Comparison of ENCODE assay signal across 8 cellular contexts in the genomic region with DNA sequence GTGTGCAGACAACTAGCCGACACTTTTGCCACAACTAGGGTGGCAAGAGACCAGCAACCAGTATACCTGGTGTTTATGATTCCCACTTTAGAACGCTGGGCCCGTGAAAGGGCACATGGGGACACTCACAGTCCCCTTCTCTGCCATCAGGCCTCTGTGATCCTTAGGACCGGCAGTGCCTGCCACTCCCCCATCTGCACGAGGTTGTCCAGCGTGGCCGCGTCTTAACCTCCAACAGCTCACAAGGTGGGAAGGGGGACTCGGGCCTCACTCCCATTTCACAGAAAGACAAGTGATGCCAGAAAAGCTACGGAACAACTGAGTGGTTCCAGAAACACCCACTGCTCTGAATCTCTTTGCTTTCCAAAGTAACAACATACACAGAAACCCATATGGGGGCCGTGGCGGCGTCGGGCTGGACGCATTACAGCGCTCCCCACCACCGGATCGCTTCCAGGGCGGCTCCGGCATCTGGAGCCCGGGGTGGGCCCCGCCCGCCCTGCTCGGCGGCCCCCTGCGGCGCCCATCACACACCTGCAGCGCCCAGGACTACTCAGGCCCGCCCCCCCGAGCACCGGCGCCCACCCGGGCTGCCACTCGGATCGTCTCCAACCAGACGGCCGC. TPM values are rescaled to one million over a fixed set of nuclear protein-coding genes. Genes with fewer than 3 reads are reported as not detected.
DNase-seq lines count a peak whose midpoint lies in the region; ATAC-seq and TF ChIP-seq lines count a peak whose summit lies in the region.

No MANE protein-coding gene starts in this region.

- peaks cover 24% of the 10 kb centered on the region for H3K36me3 ChIP-seq in H7 (replicated peaks; ENCODE audit: control insufficient read depth, insufficient read depth, low read length)

- intact Hi-C loops in CD14-positive monocyte (cut with micrococcal nuclease), result no loop called here

- peak overlapping the region in 3 of 7 donors; percentile 56 to 78 (median 72) for H3K27ac Mint-ChIP-seq in CD14-positive monocyte

- H3K36me3 Mint-ChIP-seq in CD14-positive monocyte, result peaks cover 22 to 28% of the 10 kb centered on the region in 2 donors

- peak overlapping the region; percentile 58 for H3K27ac ChIP-seq in substantia nigra (ENCODE audit: low read depth, low read length, poor library complexity, severe bottlenecking)

- H3K4me3 ChIP-seq in H7 (ENCODE audit: insufficient read depth, low read depth, low read length) (peak overlapping the region; percentile 99), WI38 (ENCODE audit: low read depth, low read length) (peak overlapping the region; percentile 87), iPS-18c (ENCODE audit: insufficient read depth, low read depth, low read length) (peak overlapping the region; percentile 96)

- no peaks in the 10 kb centered on the region for H3K27me3 ChIP-seq in H7 (ENCODE audit: control insufficient read depth, insufficient read depth, low read length)

- no peak for ATAC-seq in esophagus mucosa

- H3K27me3 Mint-ChIP-seq in CD14-positive monocyte (ENCODE audit: low read depth in 3 of 3), result peaks cover 3 to 23% (median 13%) of the 10 kb centered on the region in 3 donors

- no peak for DNase-seq in CD14-positive monocyte (ENCODE audit: low spot score)
- no peak for DNase-seq in H7
- peak in 1 of 49 donors; percentile 28 for DNase-seq in substantia nigra (lab: John Stamatoyannopoulos, UW)
- DNase-seq in kidney glomerular epithelial cell (lab: John Stamatoyannopoulos, UW), result no peak
- DNase-seq in HUDEP-2 (lab: John Stamatoyannopoulos, UW; ENCODE audit: unreplicated experiment in 76 of 76), result no peak

- no peaks in the 10 kb centered on the region for H3K9me3 ChIP-seq in iPS-18c (ENCODE audit: control insufficient read depth, insufficient read depth, low read length)

- TF ChIP-seq CTCF in CD14-positive monocyte (IDR thresholded peaks at IDR 0.05) (no peak), WI38 (IDR thresholded peaks at IDR 0.05; ENCODE audit: low read depth, low read length) (no peak)

- H3K4me1 Mint-ChIP-seq in CD14-positive monocyte, result peaks cover 31% of the 10 kb centered on the region

- H3K4me3 Mint-ChIP-seq in CD14-positive monocyte, result peak overlapping the region; percentile 86 to 89

- H3K9me3 Mint-ChIP-seq in CD14-positive monocyte, result peaks cover 0 to 3% (median 0%) of the 10 kb centered on the region in 7 donors

RNA-seq across cellular contexts. Expression of a gene that starts 1.0 kb away (rescaled TPM):
- 1 to 10 TPM; 1.6 to 2.4 TPM for polyA plus RNA-seq in CD14-positive monocyte
- 127 and 150 TPM in 2 replicates for total RNA-seq in H7 (2014; rRNA removed; shearing (Covaris generic))
- 6.8 TPM for total RNA-seq in esophagus mucosa

Comparison
In these comparisons a context has a peak if more than half of its experiments do, and no peak if none do; other contexts are left out.
1. RNA of a gene that starts 1.0 kb away (total RNA-seq): 127 to 150 TPM in H7; 6.8 TPM in esophagus mucosa (single experiment); every median in the first group is over 10 times any median in the second.
2. Peak in every context shown above with its lines, with median percentiles within 50 percentile points of each other: H3K4me3 ChIP-seq.